8 cellular contexts compared by ENCODE assay signal in genomic region chrX:119399772-119400101, GRCh38. TPM values are rescaled to one million over a fixed set of nuclear protein-coding genes. Genes with fewer than 3 reads are reported as not detected.
DNase-seq lines count a peak whose midpoint lies in the region; ATAC-seq, FAIRE-seq and TF ChIP-seq lines count a peak whose summit lies in the region.

No MANE protein-coding gene starts in this region.

- no peaks in the 10 kb centered on the region for H3K9me3 ChIP-seq in mucosa of descending colon

- DNase-seq in GM19239 (ENCODE audit: insufficient read length, low spot score) (peak; percentile 22), LHCN-M2 (ENCODE audit: low read depth) (peak; percentile 11), dorsolateral prefrontal cortex (no peak), mucosa of descending colon (no peak), midbrain (lab: John Stamatoyannopoulos, UW) (no peak), T-helper 9 cell (no peak), NCI-H187 treated with DMSO at 0.1 percent for 48 hours (lab: John Stamatoyannopoulos, UW) (no peak), NCI-H2171 treated with DMSO at 0.1 percent for 48 hours (lab: John Stamatoyannopoulos, UW) (no peak)

- intact Hi-C loops in dorsolateral prefrontal cortex (cut with DNase I) (no loop called here), mucosa of descending colon (cut with DNase I, micrococcal nuclease) (no loop called here)

- ATAC-seq in mucosa of descending colon: peak; percentile 28

- no peaks in the 10 kb centered on the region for H3K36me3 ChIP-seq in mucosa of descending colon (ENCODE audit: low read depth)

- no peak for FAIRE-seq in GM19239 (lab: Jason Lieb, UNC)

- H3K4me1 ChIP-seq in mucosa of descending colon (ENCODE audit: low read depth): peaks cover 4% of the 10 kb centered on the region

- no peak for TF ChIP-seq CTCF in dorsolateral prefrontal cortex (IDR thresholded peaks at IDR 0.05 in 54 of 56, conservative IDR thresholded peaks at IDR 0.05 in 2 of 56; ENCODE audit: low read depth in 1 of 56, partially characterized antibody in 56 of 56)
- no peak for TF ChIP-seq CTCF in mucosa of descending colon (IDR thresholded peaks at IDR 0.05)

- peak overlapping the region; percentile 24 to 71 (median 59) for H3K4me3 ChIP-seq in dorsolateral prefrontal cortex
- peak overlapping the region; percentile 36 for H3K4me3 ChIP-seq in mucosa of descending colon

- peak overlapping the region in 32 of 59 donors; percentile 16 to 83 (median 52) for H3K27ac ChIP-seq in dorsolateral prefrontal cortex

- H3K27me3 ChIP-seq in dorsolateral prefrontal cortex: peaks cover 0 to 39% (median 3%) of the 10 kb centered on the region in 45 donors

RNA-seq across cellular contexts. Expression of gene SLC25A43, which starts 0.6 kb away (rescaled TPM):
- total RNA-seq in LHCN-M2 (2014; rRNA removed) (17.0 and 17.8 TPM in 2 replicates), dorsolateral prefrontal cortex (10 to 100 TPM in 3 of 120 experiments, 1 to 10 TPM in 117; 2.7 to 11.4 (median 5.7) TPM), mucosa of descending colon (10 to 100 TPM; 19.3 to 31.2 (median 23.3) TPM)
- polyA plus RNA-seq in LHCN-M2 (2012): 7.5 TPM

Comparison
In these comparisons a context has a peak if more than half of its experiments do, and no peak if none do; other contexts are left out.
1. DNase-seq: peak in GM19239 (single experiment) and LHCN-M2 (single experiment); none in dorsolateral prefrontal cortex (0 of 10), mucosa of descending colon (0 of 3), midbrain (single experiment), T-helper 9 cell (single experiment), NCI-H187 treated with DMSO at 0.1 percent for 48 hours (single experiment) and NCI-H2171 treated with DMSO at 0.1 percent for 48 hours (single experiment).